ENCODE assay signal across 23 cellular contexts in genomic region chr20:43451400-43451799, GRCh38.
"Had no signal": no experiment of that assay in that cellular context is flagged by ENCODE, and none has a peak within 500 bp of the region (broad histone marks: within the 10 kb centered on the region; RNA-seq: fewer than 3 reads in every experiment).

No MANE protein-coding gene starts in this region.

- H3K27me3 ChIP-seq: hepatocyte, ovary, right atrium auricular region, testis, thyroid gland had no signal

- DNase-seq: islet precursor cell; left ventricle myocardium inferior; mesendoderm; midbrain; mucosa of descending colon; naive thymus-derived CD4-positive, alpha-beta T cell; ovary; spleen; stimulated activated CD4-positive, alpha-beta T cell treated with anti-CD3 and anti-CD28 coated beads, Interleukin-4, amount 100 ng/mL, for 24 hours; stimulated activated naive CD4-positive, alpha-beta T cell; stomach; testis; thyroid gland; trophoblast cell; upper lobe of right lung had no signal

- H3K4me2 ChIP-seq: hepatocyte had no signal

- H3K27ac ChIP-seq: hepatocyte, left ventricle myocardium inferior, ovary, right atrium auricular region, skin epidermis, spleen, stomach, testis, thyroid gland, upper lobe of right lung had no signal

- FAIRE-seq: urothelium cell line had no signal

- H3K79me2 ChIP-seq: hepatocyte had no signal

- H2AFZ ChIP-seq: hepatocyte had no signal

- H3K36me3 ChIP-seq: left ventricle myocardium inferior, ovary, right atrium auricular region, spleen, stomach, thyroid gland, upper lobe of right lung had no signal

- H3K9me3 ChIP-seq: left ventricle myocardium inferior, mucosa of descending colon, ovary, right atrium auricular region, spleen, stomach, testis, thyroid gland, upper lobe of right lung had no signal

- H3K4me3 ChIP-seq: hepatocyte, left ventricle myocardium inferior, lung, mucosa of descending colon, ovary, right atrium auricular region, skin epidermis, spleen, stomach, testis, thyroid gland, upper lobe of right lung had no signal

- H3K4me1 ChIP-seq: testis, thyroid gland, upper lobe of right lung had no signal

- ATAC-seq: mucosa of descending colon; naive thymus-derived CD4-positive, alpha-beta T cell; natural killer cell treated with Interleukin-12 subunit alpha and Interleukin-12 subunit beta and Interleukin-15 and Interleukin-18, amount 100 ng/mL, for 72 hours; sciatic nerve; stimulated activated effector memory CD8-positive, alpha-beta T cell treated with anti-CD3 and anti-CD28 coated beads, Interleukin-12 subunit alpha, Interleukin-12 subunit beta, amount 100 ng/mL, for 72 hours; upper lobe of right lung had no signal
